1 cellular context compared by ENCODE assay signal in the genomic region with DNA sequence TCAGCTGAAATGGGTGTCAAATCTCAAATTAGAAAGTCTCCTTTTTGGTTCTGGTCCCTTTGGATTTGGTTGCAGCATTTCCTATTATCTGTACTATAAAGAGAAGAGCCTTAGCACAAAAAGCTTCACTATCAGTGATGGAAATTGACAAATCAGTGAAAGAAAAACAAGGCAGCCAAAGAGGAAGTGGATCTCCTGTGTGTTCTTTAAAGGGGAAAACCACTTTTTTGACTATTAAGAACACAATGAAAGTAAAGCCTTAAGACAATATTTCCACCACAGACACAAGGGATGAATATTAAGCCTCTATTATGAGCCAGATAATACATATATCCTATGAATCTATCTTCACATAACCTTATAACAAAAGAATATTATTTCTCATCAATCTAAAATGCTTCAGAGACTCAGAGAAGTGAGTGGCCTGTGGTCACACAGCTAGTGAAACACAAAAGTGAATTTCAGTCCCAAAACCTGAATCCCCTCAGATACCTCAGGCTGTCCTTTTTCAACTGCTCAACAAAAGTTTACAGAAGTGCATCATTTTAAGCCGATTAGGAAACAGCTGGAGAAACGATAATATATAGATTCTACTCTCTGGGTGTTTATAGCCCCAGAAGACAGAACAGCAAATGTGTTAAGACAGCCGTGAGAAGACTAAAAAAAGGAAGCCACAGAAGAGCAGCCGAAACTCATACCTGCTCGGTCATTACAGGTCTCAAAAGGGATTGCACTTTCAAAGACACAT.
TF ChIP-seq lines count a peak whose summit lies in the region.

No MANE protein-coding gene starts in this region.

TF ChIP-seq in WTC11, 78 proteins besides CTCF, POLR2A, EP300 and RAD21 (continued from another document):
- TF ChIP-seq, protein P1, sequence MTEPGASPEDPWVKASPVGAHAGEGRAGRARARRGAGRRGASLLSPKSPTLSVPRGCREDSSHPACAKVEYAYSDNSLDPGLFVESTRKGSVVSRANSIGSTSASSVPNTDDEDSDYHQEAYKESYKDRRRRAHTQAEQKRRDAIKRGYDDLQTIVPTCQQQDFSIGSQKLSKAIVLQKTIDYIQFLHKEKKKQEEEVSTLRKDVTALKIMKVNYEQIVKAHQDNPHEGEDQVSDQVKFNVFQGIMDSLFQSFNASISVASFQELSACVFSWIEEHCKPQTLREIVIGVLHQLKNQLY (CRISPR knock-in tag; IDR thresholded peaks at IDR 0.05) = no peak
- TF ChIP-seq, protein P2, sequence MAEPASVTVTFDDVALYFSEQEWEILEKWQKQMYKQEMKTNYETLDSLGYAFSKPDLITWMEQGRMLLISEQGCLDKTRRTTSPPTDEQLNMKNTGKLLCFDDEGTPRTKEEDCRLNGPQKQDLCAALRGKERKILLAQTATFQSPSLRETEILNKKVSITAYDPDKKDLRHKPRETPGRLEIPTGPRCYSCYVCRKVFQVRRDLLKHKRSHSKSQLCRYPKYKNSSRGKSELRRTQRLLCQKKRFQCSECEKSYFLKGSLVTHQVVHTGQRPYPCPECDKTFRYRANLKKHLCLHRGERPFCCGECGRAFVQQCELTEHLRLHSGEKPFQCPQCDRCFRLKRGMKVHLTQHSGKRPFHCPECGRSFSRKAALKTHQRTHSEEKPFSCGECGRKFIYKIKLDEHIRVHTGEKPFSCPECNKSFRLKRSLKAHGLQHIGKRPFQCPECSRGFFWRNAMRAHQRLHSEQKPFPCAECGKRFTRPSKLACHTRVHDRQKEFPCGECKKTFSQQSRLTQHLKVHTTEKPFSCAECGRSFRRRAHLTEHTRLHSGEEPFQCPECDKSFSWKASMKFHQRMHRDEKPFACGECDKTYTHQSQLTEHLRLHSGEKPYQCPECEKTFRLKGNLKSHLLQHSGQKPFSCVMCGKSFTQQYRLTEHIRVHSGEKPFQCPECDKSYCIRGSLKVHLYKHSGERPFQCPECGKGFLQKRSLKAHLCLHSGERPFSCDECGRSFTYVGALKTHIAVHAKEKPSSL (CRISPR knock-in tag; conservative IDR thresholded peaks at IDR 0.05) = no peak
- TF ChIP-seq KAT7 (CRISPR knock-in tag; IDR thresholded peaks at IDR 0.05; ENCODE audit: borderline replicate concordance) = no peak
